ENCODE assay signal across 27 cellular contexts in genomic region chr7:143426479-143427142, GRCh38. TPM values are rescaled to one million over a fixed set of nuclear protein-coding genes. Genes with fewer than 3 reads are reported as not detected.
A peak's percentile ranks its signal among the peaks of the same experiment; 100 is the strongest.
DNase-seq lines count a peak whose midpoint lies in the region; ATAC-seq, FAIRE-seq and TF ChIP-seq lines count a peak whose summit lies in the region.
"Had no signal": no experiment of that assay in that cellular context is flagged by ENCODE, and none has a peak within 500 bp of the region (broad histone marks: within the 10 kb centered on the region; RNA-seq: fewer than 3 reads in every experiment).

No MANE protein-coding gene starts in this region.

- no peaks in the 10 kb centered on the region for H3K9me3 Mint-ChIP-seq in activated naive CD4-positive, alpha-beta T cell treated with anti-CD3 and anti-CD28 coated beads, Interleukin-2, amount 10 ng/mL, durations not matched to agents 7 days and 5 days
- peaks cover 18% of the 10 kb centered on the region for H3K9me3 Mint-ChIP-seq in endodermal cell
- H3K9me3 Mint-ChIP-seq: activated CD4-positive, alpha-beta memory T cell treated with anti-CD3 and anti-CD28 coated beads for 36 hours; central memory CD8-positive, alpha-beta T cell had no signal

- H3K4me3 ChIP-seq in K562, result peak overlapping the region; percentile 1; the same call in 1 of the 2 replicates
- H3K4me3 ChIP-seq in esophagus squamous epithelium, result no peak overlapping the region
- H3K4me3 ChIP-seq in endodermal cell (ENCODE audit: low read length), result no peak overlapping the region
- H3K4me3 ChIP-seq: BLaER1 treated with 17β-estradiol and CSF1 and Interleukin-3, amounts not matched to agents 10 nM and 100 nM; lung; psoas muscle; uterus had no signal

- TF ChIP-seq RAD21 in K562 (CRISPR knock-in tag; conservative IDR thresholded peaks at IDR 0.05 in 1 of 2, IDR thresholded peaks at IDR 0.05 in 1 of 2), result no peak

- no peaks in the 10 kb centered on the region for H4K20me1 ChIP-seq in K562 (replicated peaks; ENCODE audit: control insufficient read depth, insufficient read depth, low read length)
- H4K20me1 ChIP-seq: BLaER1 treated with 17β-estradiol and CSF1 and Interleukin-3, amounts not matched to agents 10 nM and 100 nM had no signal

- POLR2A ChIA-PET in K562 (lab: Yijun Ruan, JAX), result interaction anchor here (0.5 to 1.5 kb wide), 8 partner anchors 10 to 157 kb away, joined by 3 to 6 read pairs (median 3); no protein-coding TSS in a partner anchor

- TF ChIP-seq POLR2A in K562 (conservative IDR thresholded peaks at IDR 0.05) (no peak), esophagus squamous epithelium (IDR thresholded peaks at IDR 0.05) (no peak)

- no peaks in the 10 kb centered on the region for H3K27me3 ChIP-seq in K562 (ENCODE audit: control insufficient read depth in 2 of 2, insufficient read depth in 2 of 2, low read length in 2 of 2)
- no peaks in the 10 kb centered on the region for H3K27me3 ChIP-seq in esophagus squamous epithelium
- no peaks in the 10 kb centered on the region for H3K27me3 ChIP-seq in endodermal cell (ENCODE audit: control insufficient read depth, insufficient read depth, low read length, poor library complexity, severe bottlenecking)
- H3K27me3 ChIP-seq: BLaER1 treated with 17β-estradiol and CSF1 and Interleukin-3, amounts not matched to agents 10 nM and 100 nM; uterus had no signal

- ATAC-seq in K562 (peak; percentile 98), HG03565 (IDR thresholded peaks at IDR 0.05; ENCODE audit: unreplicated experiment) (no peak)
- ATAC-seq in stimulated activated naive CD8-positive, alpha-beta T cell treated with anti-CD3 and anti-CD28 coated beads, Interleukin-15, Interleukin-2, amounts not matched to agents 100 U/mL and 50 U/mL, for 24 hours, result peak; percentile 32
- ATAC-seq: psoas muscle, WTC11 had no signal

- in situ Hi-C loops in K562 (cut with MboI), result no loop called here

- H2AFZ ChIP-seq in K562 (ENCODE audit: low read depth, low read length), result peak overlapping the region; percentile 77

- H3K27me3 Mint-ChIP-seq in activated naive CD4-positive, alpha-beta T cell treated with anti-CD3 and anti-CD28 coated beads, Interleukin-2, amount 10 ng/mL, durations not matched to agents 7 days and 5 days, result peaks cover 5% of the 10 kb centered on the region
- no peaks in the 10 kb centered on the region for H3K27me3 Mint-ChIP-seq in endodermal cell (ENCODE audit: insufficient read depth)
- H3K27me3 Mint-ChIP-seq: activated CD4-positive, alpha-beta memory T cell treated with anti-CD3 and anti-CD28 coated beads for 36 hours had no signal

- no peak overlapping the region for H3K4me3 Mint-ChIP-seq in activated naive CD4-positive, alpha-beta T cell treated with anti-CD3 and anti-CD28 coated beads, Interleukin-2, amount 10 ng/mL, durations not matched to agents 7 days and 5 days
- no peak overlapping the region for H3K4me3 Mint-ChIP-seq in endodermal cell
- H3K4me3 Mint-ChIP-seq: activated CD4-positive, alpha-beta memory T cell treated with anti-CD3 and anti-CD28 coated beads for 36 hours; central memory CD8-positive, alpha-beta T cell; WTC11 had no signal

- peak; percentile 96 for FAIRE-seq in K562 (lab: Jason Lieb, UNC)
- FAIRE-seq: kidney, RCC 7860 had no signal

- BruUV-seq in K562 (replicated peaks; lab: Mats Ljungman, UMichigan), result no TSS peak

- H3K27ac ChIP-seq in K562 (ENCODE audit: extremely low read depth, low read depth, low read length) (peak overlapping the region; percentile 41; the same call in 2 of the 3 replicates), esophagus squamous epithelium (no peak overlapping the region), endodermal cell (ENCODE audit: low read depth, low read length) (no peak overlapping the region)
- H3K27ac ChIP-seq: BLaER1 treated with 17β-estradiol and CSF1 and Interleukin-3, amounts not matched to agents 10 nM and 100 nM; psoas muscle; uterus had no signal

- H3K36me3 Mint-ChIP-seq in activated naive CD4-positive, alpha-beta T cell treated with anti-CD3 and anti-CD28 coated beads, Interleukin-2, amount 10 ng/mL, durations not matched to agents 7 days and 5 days, result no peaks in the 10 kb centered on the region
- H3K36me3 Mint-ChIP-seq in endodermal cell (ENCODE audit: low read depth), result peaks cover 6% of the 10 kb centered on the region

- H3K9me1 ChIP-seq in K562 (ENCODE audit: control insufficient read depth, insufficient read depth, low read length), result no peaks in the 10 kb centered on the region

- CTCF ChIA-PET in activated naive CD4-positive, alpha-beta T cell treated with anti-CD3 and anti-CD28 coated beads, Interleukin-2, amount 10 ng/mL, durations not matched to agents 7 days and 5 days (lab: Charles Lee), result interaction anchor here (0.7 to 0.9 kb wide), 2 partner anchors 186 to 701 kb away, joined by 3 to 4 read pairs; no protein-coding TSS in a partner anchor
- CTCF ChIA-PET in K562 (lab: Yijun Ruan, JAX; ENCODE audit: low intra/inter-chr PET ratio), result no interaction called here

- intact Hi-C loops in K562 (cut with micrococcal nuclease) (no loop called here), esophagus squamous epithelium (cut with DNase I) (no loop called here)

- 3% methylated on average over 2 of the region's 2 CpGs for WGBS in K562 (ENCODE audit: insufficient coverage, low coverage, missing lambda C conversion rate)
- 62 to 77% methylated on average over 2 of the region's 2 CpGs for WGBS in esophagus squamous epithelium, 2 donors
- 90 to 100% methylated on average over 2 of the region's 2 CpGs for WGBS in endodermal cell (ENCODE audit: insufficient coverage in 1 of 2, insufficient read length in 1 of 2), 2 experiments

- TF ChIP-seq CTCF in K562 (IDR thresholded peaks at IDR 0.05 in 2 of 3, conservative IDR thresholded peaks at IDR 0.05 in 1 of 3; ENCODE audit: insufficient read depth in 2 of 3, low read depth in 1 of 3, low read length in 3 of 3), result no peak
- TF ChIP-seq CTCF in esophagus squamous epithelium (IDR thresholded peaks at IDR 0.05), result no peak
- TF ChIP-seq CTCF in endodermal cell (conservative IDR thresholded peaks at IDR 0.05), result no peak

- no peaks in the 10 kb centered on the region for H3K36me3 ChIP-seq in K562 (ENCODE audit: control insufficient read depth, insufficient read depth, low read length)
- no peaks in the 10 kb centered on the region for H3K36me3 ChIP-seq in esophagus squamous epithelium
- no peaks in the 10 kb centered on the region for H3K36me3 ChIP-seq in endodermal cell (ENCODE audit: control insufficient read depth, insufficient read depth, low read length)
- H3K36me3 ChIP-seq: BLaER1 treated with 17β-estradiol and CSF1 and Interleukin-3, amounts not matched to agents 10 nM and 100 nM; uterus had no signal

- TF ChIP-seq EP300 in K562 (IDR thresholded peaks at IDR 0.05; ENCODE audit: low read length), result peak; percentile 88

- H3K27ac Mint-ChIP-seq in activated naive CD4-positive, alpha-beta T cell treated with anti-CD3 and anti-CD28 coated beads, Interleukin-2, amount 10 ng/mL, durations not matched to agents 7 days and 5 days, result peak overlapping the region; percentile 13
- no peak overlapping the region for H3K27ac Mint-ChIP-seq in endodermal cell
- H3K27ac Mint-ChIP-seq: activated CD4-positive, alpha-beta memory T cell treated with anti-CD3 and anti-CD28 coated beads for 36 hours; WTC11 had no signal

- DNase-seq in activated naive CD4-positive, alpha-beta T cell treated with anti-CD3 and anti-CD28 coated beads, Interleukin-2, amount 10 ng/mL, durations not matched to agents 7 days and 5 days, result no peak
- DNase-seq in activated naive CD4-positive, alpha-beta T cell treated with Interleukin-2 at 50 U/mL for 16 hours, result no peak
- DNase-seq in OCI-M1 (lab: John Stamatoyannopoulos, UW) (peak; percentile 59), K562 (ENCODE audit: extremely low read depth in 1 of 4, low spot score in 3 of 4) (peak; percentile 54 to 92 (median 72)), esophagus squamous epithelium (lab: John Stamatoyannopoulos, UW) (no peak), endodermal cell (no peak)
- DNase-seq in stimulated activated naive CD8-positive, alpha-beta T cell treated with anti-CD3 and anti-CD28 coated beads, Interleukin-15, Interleukin-2, amounts not matched to agents 100 U/mL and 50 U/mL, for 24 hours, result no peak
- DNase-seq: activated CD4-positive, alpha-beta memory T cell treated with anti-CD3 and anti-CD28 coated beads for 36 hours; activated T-cell treated with anti-CD3 and anti-CD28 coated beads, Interleukin-2, amount 50 U/mL, for 1 hour; dermis blood vessel endothelial cell; DMS79 treated with DMSO at 0.1 percent for 48 hours; kidney; NCI-H1694 treated with DMSO at 0.1 percent for 48 hours; NCI-H2171 treated with DMSO at 0.1 percent for 48 hours; NCI-H526; psoas muscle; T-helper 2 cell; uterus had no signal

- H3K4me2 ChIP-seq in K562 (ENCODE audit: insufficient read depth, low read length), result peak overlapping the region; percentile 20
- H3K4me2 ChIP-seq: BLaER1 treated with 17β-estradiol and CSF1 and Interleukin-3, amounts not matched to agents 10 nM and 100 nM had no signal

- H3K4me1 ChIP-seq in K562 (replicated peaks in 1 of 2; ENCODE audit: control insufficient read depth in 2 of 2, insufficient read depth in 2 of 2, low read length in 2 of 2) (peaks cover 7 to 14% of the 10 kb centered on the region in 2 experiments; a peak in 4 of 5 replicates), esophagus squamous epithelium (peaks cover 0 to 20% (median 9%) of the 10 kb centered on the region in 3 donors), endodermal cell (ENCODE audit: control insufficient read depth, insufficient read depth, low read length) (no peaks in the 10 kb centered on the region)
- H3K4me1 ChIP-seq: psoas muscle, uterus had no signal

- H3K4me1 Mint-ChIP-seq in activated naive CD4-positive, alpha-beta T cell treated with anti-CD3 and anti-CD28 coated beads, Interleukin-2, amount 10 ng/mL, durations not matched to agents 7 days and 5 days, result peaks cover 10% of the 10 kb centered on the region
- H3K4me1 Mint-ChIP-seq in endodermal cell, result no peaks in the 10 kb centered on the region
- H3K4me1 Mint-ChIP-seq: central memory CD8-positive, alpha-beta T cell; WTC11 had no signal

- no peaks in the 10 kb centered on the region for H3K79me2 ChIP-seq in K562 (ENCODE audit: control insufficient read depth, insufficient read depth, low read length)

- H3K9ac ChIP-seq in K562 (ENCODE audit: insufficient read depth in 1 of 2, low read depth in 2 of 2, low read length in 2 of 2) (no peak overlapping the region), endodermal cell (ENCODE audit: extremely low read depth, low read length, poor library complexity, severe bottlenecking) (no peak overlapping the region)
- H3K9ac ChIP-seq: BLaER1 treated with 17β-estradiol and CSF1 and Interleukin-3, amounts not matched to agents 10 nM and 100 nM had no signal

- peaks cover 6% of the 10 kb centered on the region; the same call in 1 of the 2 replicates for H3K9me3 ChIP-seq in K562 (replicated peaks; ENCODE audit: control insufficient read depth, insufficient read depth, low read depth, low read length)
- H3K9me3 ChIP-seq in esophagus squamous epithelium, result no peaks in the 10 kb centered on the region
- H3K9me3 ChIP-seq in endodermal cell (ENCODE audit: control insufficient read depth, low read length), result peaks cover 2% of the 10 kb centered on the region
- H3K9me3 ChIP-seq: psoas muscle, uterus had no signal

RNA-seq across cellular contexts. Expression of gene TAS2R60, which starts 16.6 kb away (rescaled TPM):
- 1.6 and 5.5 TPM in 2 replicates for total RNA-seq in K562 (2011; cell fraction: chromatin; rRNA removed; ENCODE audit: low replicate concordance)
- 1.0 and 1.1 TPM in 2 replicates for total RNA-seq in K562 (2011; cell fraction: nucleolus; rRNA removed)
- total RNA-seq in K562 (2011; cell fraction: nucleoplasm; rRNA removed), result 0.88 and 3.2 TPM in 2 replicates
- total RNA-seq in K562 (2014; rRNA removed), result not detected in 2 replicates
- total RNA-seq in K562 (2014; rRNA removed; fragmentation: Illumina TruSeq; extraction: Trizol), result not detected in 2 replicates
- total RNA-seq in K562 (2015; rRNA removed; fragmentation: Illumina TruSeq; extraction: Trizol), result not detected in 2 replicates
- not detected in 2 replicates for total RNA-seq in K562 (2021)
- polyA plus RNA-seq in K562 (2011; rRNA removed), result 0.08 TPM in 2 replicates
- polyA plus RNA-seq in K562 (2011; cell fraction: cytosol; rRNA removed), result not detected in 2 replicates
- 0.33 and 0.53 TPM in 2 replicates for polyA plus RNA-seq in K562 (2011; cell fraction: nucleus; rRNA removed)
- polyA plus RNA-seq in K562 (2012), result 0.08 and 0.14 TPM in 2 replicates
- not detected in 2 replicates for polyA plus RNA-seq in K562 (2014; fragmentation: Illumina TruSeq; extraction: Trizol)
- not detected for polyA plus RNA-seq in K562 (2014; fragmentation: Nextera tagmentation; extraction: Ambion mirVana)
- 0.28 TPM in 1 of 2 replicates, not detected in the other for polyA plus RNA-seq in K562 (2014; rRNA removed)
- 0.27 and 0.46 TPM in 2 replicates for polyA minus RNA-seq in K562 (2011; rRNA and poly(A)+ RNA removed)
- not detected in 2 replicates for polyA minus RNA-seq in K562 (2011; cell fraction: cytosol; rRNA and poly(A)+ RNA removed)
- polyA minus RNA-seq in K562 (2011; cell fraction: nucleus; rRNA and poly(A)+ RNA removed), result 0.54 and 0.67 TPM in 2 replicates
- total RNA-seq in esophagus squamous epithelium, result not detected
- under 1 TPM in 1 of 2 donors, not detected in 1; 0.37 TPM for total RNA-seq in endodermal cell
- not detected for polyA plus RNA-seq in endodermal cell (2013, experiment 1 of 2)
- not detected for polyA plus RNA-seq in endodermal cell (2013, experiment 2 of 2)
- total RNA-seq: activated CD4-positive, alpha-beta memory T cell treated with anti-CD3 and anti-CD28 coated beads for 36 hours; dermis blood vessel endothelial cell; H4; kidney; LHCN-M2; psoas muscle had no signal
- polyA plus RNA-seq: psoas muscle had no signal

RNA-seq across cellular contexts. Expression of gene EPHA1, which starts 18.0 kb away (rescaled TPM):
- 0.37 TPM in 1 of 2 replicates, not detected in the other for total RNA-seq in K562 (2011; cell fraction: chromatin; rRNA removed; ENCODE audit: low replicate concordance)
- total RNA-seq in K562 (2011; cell fraction: nucleolus; rRNA removed), result 0.26 and 0.67 TPM in 2 replicates
- total RNA-seq in K562 (2011; cell fraction: nucleoplasm; rRNA removed), result 0.37 TPM in 1 of 2 replicates, not detected in the other
- total RNA-seq in K562 (2014; rRNA removed) (not detected in 2 replicates), K562 (2014; rRNA removed; fragmentation: Illumina TruSeq; extraction: Trizol) (not detected in 2 replicates), K562 (2015; rRNA removed; fragmentation: Illumina TruSeq; extraction: Trizol) (not detected in 2 replicates), K562 (2021) (0.22 and 0.25 TPM in 2 replicates), esophagus squamous epithelium (100 to 1,000 TPM in 1 of 4 donors, 10 to 100 TPM in 3; 64.5 to 132 (median 77.4) TPM), endodermal cell (100 to 1,000 TPM in 1 of 2 donors, 10 to 100 TPM in 1; 70.0 to 103 TPM)
- polyA plus RNA-seq in K562 (2011; rRNA removed) (0.07 and 0.32 TPM in 2 replicates), K562 (2014; fragmentation: Illumina TruSeq; extraction: Trizol) (not detected in 2 replicates), K562 (2014; fragmentation: Nextera tagmentation; extraction: Ambion mirVana) (not detected), K562 (2014; rRNA removed) (0.05 and 0.57 TPM in 2 replicates)
- 0.03 and 0.39 TPM in 2 replicates for polyA plus RNA-seq in K562 (2011; cell fraction: cytosol; rRNA removed)
- polyA plus RNA-seq in K562 (2011; cell fraction: nucleus; rRNA removed), result 0.25 and 1.1 TPM in 2 replicates
- 2.7 and 3.5 TPM in 2 replicates for polyA plus RNA-seq in K562 (2012)
- polyA minus RNA-seq in K562 (2011; rRNA and poly(A)+ RNA removed), result 0.14 TPM in 1 of 2 replicates, not detected in the other
- not detected in 2 replicates for polyA minus RNA-seq in K562 (2011; cell fraction: cytosol; rRNA and poly(A)+ RNA removed)
- 0.54 TPM in 1 of 2 replicates, not detected in the other for polyA minus RNA-seq in K562 (2011; cell fraction: nucleus; rRNA and poly(A)+ RNA removed)
- polyA plus RNA-seq in endodermal cell (2013, experiment 1 of 2), result 8.4 TPM
- polyA plus RNA-seq in endodermal cell (2013, experiment 2 of 2), result 5.8 TPM
- total RNA-seq: dermis blood vessel endothelial cell, H4, LHCN-M2 had no signal

RNA-seq across cellular contexts. Expression of gene ZYX, which starts 45.5 kb away (rescaled TPM):
- 38.7 and 99.5 TPM in 2 replicates for total RNA-seq in K562 (2011; cell fraction: chromatin; rRNA removed; ENCODE audit: low replicate concordance)
- total RNA-seq in K562 (2011; cell fraction: nucleolus; rRNA removed), result 54.7 and 66.9 TPM in 2 replicates
- total RNA-seq in K562 (2011; cell fraction: nucleoplasm; rRNA removed), result 41.5 and 64.4 TPM in 2 replicates
- total RNA-seq in K562 (2014; rRNA removed), result 26.9 and 37.8 TPM in 2 replicates
- 9.2 and 11.5 TPM in 2 replicates for total RNA-seq in K562 (2014; rRNA removed; fragmentation: Illumina TruSeq; extraction: Trizol)
- total RNA-seq in K562 (2015; rRNA removed; fragmentation: Illumina TruSeq; extraction: Trizol), result 15.7 and 17.3 TPM in 2 replicates
- 114 and 130 TPM in 2 replicates for total RNA-seq in K562 (2021)
- polyA plus RNA-seq in K562 (2011; rRNA removed), result 9.0 and 18.5 TPM in 2 replicates
- polyA plus RNA-seq in K562 (2011; cell fraction: cytosol; rRNA removed), result 15.7 and 26.2 TPM in 2 replicates
- 53.7 and 98.4 TPM in 2 replicates for polyA plus RNA-seq in K562 (2011; cell fraction: nucleus; rRNA removed)
- polyA plus RNA-seq in K562 (2012), result 141 and 252 TPM in 2 replicates
- 81.7 and 116 TPM in 2 replicates for polyA plus RNA-seq in K562 (2014; fragmentation: Illumina TruSeq; extraction: Trizol)
- polyA plus RNA-seq in K562 (2014; fragmentation: Nextera tagmentation; extraction: Ambion mirVana), result 1 to 10 TPM; 1.8 to 3.1 TPM
- 30.0 and 35.0 TPM in 2 replicates for polyA plus RNA-seq in K562 (2014; rRNA removed)
- polyA minus RNA-seq in K562 (2011; rRNA and poly(A)+ RNA removed), result 8.3 and 9.5 TPM in 2 replicates
- 57.5 and 83.9 TPM in 2 replicates for polyA minus RNA-seq in K562 (2011; cell fraction: cytosol; rRNA and poly(A)+ RNA removed)
- polyA minus RNA-seq in K562 (2011; cell fraction: nucleus; rRNA and poly(A)+ RNA removed), result 35.4 and 38.0 TPM in 2 replicates
- total RNA-seq in esophagus squamous epithelium, result 10 to 100 TPM; 40.2 to 78.8 (median 68.6) TPM
- total RNA-seq in endodermal cell, result 100 to 1,000 TPM; 127 to 161 TPM
- 116 TPM for polyA plus RNA-seq in endodermal cell (2013, experiment 1 of 2)
- 102 TPM for polyA plus RNA-seq in endodermal cell (2013, experiment 2 of 2)

RNA-seq across cellular contexts. Expression of gene TAS2R41, which starts 51.1 kb away (rescaled TPM):
- total RNA-seq in K562 (2011; cell fraction: chromatin; rRNA removed; ENCODE audit: low replicate concordance), result 0.69 and 0.83 TPM in 2 replicates
- 0.50 and 1.4 TPM in 2 replicates for total RNA-seq in K562 (2011; cell fraction: nucleolus; rRNA removed)
- total RNA-seq in K562 (2011; cell fraction: nucleoplasm; rRNA removed), result 2.1 and 2.3 TPM in 2 replicates
- not detected in 2 replicates for total RNA-seq in K562 (2014; rRNA removed)
- not detected in 2 replicates for total RNA-seq in K562 (2014; rRNA removed; fragmentation: Illumina TruSeq; extraction: Trizol)
- not detected in 2 replicates for total RNA-seq in K562 (2015; rRNA removed; fragmentation: Illumina TruSeq; extraction: Trizol)
- not detected in 2 replicates for total RNA-seq in K562 (2021)
- not detected in 2 replicates for polyA plus RNA-seq in K562 (2011; rRNA removed)
- not detected in 2 replicates for polyA plus RNA-seq in K562 (2011; cell fraction: cytosol; rRNA removed)
- polyA plus RNA-seq in K562 (2011; cell fraction: nucleus; rRNA removed), result 0.14 and 0.17 TPM in 2 replicates
- polyA plus RNA-seq in K562 (2012), result 0.18 TPM in 1 of 2 replicates, not detected in the other
- not detected in 2 replicates for polyA plus RNA-seq in K562 (2014; fragmentation: Illumina TruSeq; extraction: Trizol)
- not detected for polyA plus RNA-seq in K562 (2014; fragmentation: Nextera tagmentation; extraction: Ambion mirVana)
- not detected in 2 replicates for polyA plus RNA-seq in K562 (2014; rRNA removed)
- polyA minus RNA-seq in K562 (2011; rRNA and poly(A)+ RNA removed), result 0.36 and 0.39 TPM in 2 replicates
- not detected in 2 replicates for polyA minus RNA-seq in K562 (2011; cell fraction: cytosol; rRNA and poly(A)+ RNA removed)
- 0.67 and 0.81 TPM in 2 replicates for polyA minus RNA-seq in K562 (2011; cell fraction: nucleus; rRNA and poly(A)+ RNA removed)
- under 1 TPM in 1 of 4 donors, not detected in 3; 0.70 TPM for total RNA-seq in esophagus squamous epithelium
- total RNA-seq in endodermal cell, result under 1 TPM in 1 of 2 donors, not detected in 1; 0.59 TPM
- not detected for polyA plus RNA-seq in endodermal cell (2013, experiment 1 of 2)
- polyA plus RNA-seq in endodermal cell (2013, experiment 2 of 2), result not detected
- total RNA-seq: activated CD4-positive, alpha-beta memory T cell treated with anti-CD3 and anti-CD28 coated beads for 36 hours; dermis blood vessel endothelial cell; H4; kidney; LHCN-M2; psoas muscle; temporal lobe had no signal
- polyA plus RNA-seq: lung, psoas muscle had no signal

Comparison
In these comparisons a context has a peak if more than half of its experiments do, and no peak if none do; other contexts are left out.
1. DNase-seq: peak in OCI-M1 (single experiment) and K562 (4 of 4); none in activated naive CD4-positive, alpha-beta T cell treated with anti-CD3 and anti-CD28 coated beads, Interleukin-2, amount 10 ng/mL, durations not matched to agents 7 days and 5 days (single experiment), activated naive CD4-positive, alpha-beta T cell treated with Interleukin-2 at 50 U/mL for 16 hours (single experiment), stimulated activated naive CD8-positive, alpha-beta T cell treated with anti-CD3 and anti-CD28 coated beads, Interleukin-15, Interleukin-2, amounts not matched to agents 100 U/mL and 50 U/mL, for 24 hours (single experiment), esophagus squamous epithelium (single experiment) and endodermal cell (single experiment).
2. RNA of gene EPHA1, which starts 18.0 kb away (total RNA-seq): 70.0 to 103 TPM in endodermal cell and 64.5 to 132 TPM in esophagus squamous epithelium; 0.22 to 0.67 TPM in K562; every median in the first group is over 10 times any median in the second.